Comparison of ENCODE assay signal across 1 cellular context in the genomic region with DNA sequence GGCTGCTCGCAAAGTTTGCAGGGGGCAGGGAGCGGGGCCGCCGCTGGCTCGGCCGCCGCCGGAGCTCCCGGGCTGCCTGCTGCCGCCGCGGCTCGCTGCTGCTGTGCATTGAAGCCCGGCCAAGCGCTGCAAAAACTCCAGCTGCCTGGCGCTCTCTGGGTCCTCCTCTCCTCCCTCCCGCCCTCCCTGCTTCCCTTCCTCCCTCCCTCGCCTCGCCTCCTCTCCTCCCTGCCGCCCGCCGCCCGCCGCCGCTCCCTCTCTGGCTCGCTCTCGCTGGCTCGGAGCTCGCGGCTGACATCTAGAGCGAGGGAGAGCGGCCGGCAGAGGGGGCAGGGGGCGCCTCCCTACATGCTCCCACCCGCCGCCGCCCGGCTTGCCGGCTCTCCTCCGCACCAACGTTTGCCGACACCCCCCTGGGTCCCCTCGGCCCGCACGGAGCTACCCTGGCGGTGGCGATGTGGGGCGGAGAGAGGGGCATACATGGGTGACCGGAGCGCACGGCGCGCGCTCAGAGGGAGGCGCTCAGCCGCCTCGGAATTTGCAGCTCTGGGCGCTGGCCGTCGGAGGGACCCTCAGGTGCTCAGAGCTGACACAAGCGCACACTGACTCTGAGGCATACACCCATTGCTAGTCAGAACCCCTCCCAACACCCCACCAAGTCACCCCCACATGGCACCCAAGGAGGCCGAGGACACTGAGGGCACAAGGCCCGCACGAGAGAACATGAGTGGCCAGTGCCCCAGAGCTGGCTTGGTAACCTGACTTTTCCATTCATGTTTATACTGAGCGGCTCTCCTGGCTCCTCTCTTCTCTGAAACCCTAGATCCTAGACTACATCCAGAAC.
TF ChIP-seq lines count a peak whose summit lies in the region.

No MANE protein-coding gene starts in this region.

TF ChIP-seq in HepG2, 621 proteins besides CTCF, POLR2A, EP300 and RAD21 (continued from another document):
- TF ChIP-seq SRSF9 (IDR thresholded peaks at IDR 0.05; ENCODE audit: borderline replicate concordance, insufficient read depth, low read depth, low read length, poor library complexity, severe bottlenecking), result no peak
- TF ChIP-seq ZNF484 (CRISPR knock-in tag; IDR thresholded peaks at IDR 0.05; ENCODE audit: borderline replicate concordance, low read depth), result no peak
- no peak for TF ChIP-seq ZNF17 (CRISPR knock-in tag; IDR thresholded peaks at IDR 0.05)
- TF ChIP-seq SIN3A (IDR thresholded peaks at IDR 0.05; ENCODE audit: borderline replicate concordance, low read depth, low read length), result no peak
